ENCODE assay signal across 8 cellular contexts in the genomic region with DNA sequence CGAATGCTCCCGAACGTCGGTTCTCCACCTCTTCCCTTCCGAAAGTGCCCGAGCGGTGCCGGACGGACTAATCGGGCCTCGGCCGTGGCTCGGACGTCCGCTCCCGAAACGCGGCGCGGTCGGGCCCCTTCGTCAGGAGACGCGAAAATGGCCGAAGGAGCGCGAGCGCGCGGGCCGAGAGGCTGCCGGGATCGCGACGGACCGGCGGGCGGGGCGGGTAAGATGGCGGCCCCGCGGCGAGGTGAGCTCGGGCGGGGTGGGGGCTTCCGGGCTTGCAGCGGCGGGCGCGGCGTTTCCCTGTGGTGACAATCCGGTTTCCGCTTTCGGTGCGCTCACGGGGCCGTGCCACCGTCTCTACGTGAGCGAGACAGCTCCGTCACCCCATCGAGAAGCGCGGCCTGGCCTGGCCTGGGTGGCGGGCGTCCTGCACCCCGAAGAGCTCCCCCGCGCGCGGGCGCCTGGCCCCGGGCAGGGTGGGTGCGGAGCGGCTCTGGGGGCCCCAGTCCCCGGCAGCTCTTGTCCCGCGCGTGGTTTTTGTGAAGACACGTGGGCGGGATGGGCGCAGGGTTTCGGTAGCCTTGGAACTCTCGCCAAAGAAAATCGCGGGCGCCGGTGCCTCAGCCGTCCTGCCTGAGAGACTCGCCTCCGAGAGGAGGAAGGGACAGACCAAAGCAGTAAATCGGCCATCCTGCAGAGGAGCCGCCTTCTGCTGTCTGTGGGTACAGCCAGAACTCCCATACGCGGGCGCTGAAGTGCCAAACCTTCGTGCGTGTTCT. TPM values are rescaled to one million over a fixed set of nuclear protein-coding genes. Genes with fewer than 3 reads are reported as not detected.
A peak's percentile ranks its signal among the peaks of the same experiment; 100 is the strongest.
DNase-seq lines count a peak whose midpoint lies in the region; ATAC-seq and TF ChIP-seq lines count a peak whose summit lies in the region.

A gene (plus strand): TSS at position 211 of the 776 bp plus-strand sequence. CDS start 12 bp downstream, at position 223.

- H3K9me3 Mint-ChIP-seq in natural killer cell treated with Interleukin-12 subunit alpha and Interleukin-12 subunit beta and Interleukin-15 and Interleukin-18, amount 100 ng/mL, for 72 hours, result no peaks in the 10 kb centered on the region

- H2AFZ ChIP-seq in DND-41 (ENCODE audit: low read depth, low read length) (peak within 1 kb of the TSS; percentile 96), GM23248 (peak within 1 kb of the TSS; percentile 74)

- H3K27me3 Mint-ChIP-seq in natural killer cell treated with Interleukin-12 subunit alpha and Interleukin-12 subunit beta and Interleukin-15 and Interleukin-18, amount 100 ng/mL, for 72 hours, result no peaks in the 10 kb centered on the region

- WGBS in GM23248 (ENCODE audit: low coverage in 1 of 2, low lambda C conversion rate in 2 of 2, missing lambda C conversion rate in 2 of 2), 2 experiments, result 1% methylated on average over 68 to 98 of the region's 98 CpGs

- H3K9me3 ChIP-seq in DND-41 (ENCODE audit: insufficient read depth, low read length, severe bottlenecking), result no peaks in the 10 kb centered on the region
- no peaks in the 10 kb centered on the region for H3K9me3 ChIP-seq in GM23248 (ENCODE audit: low read depth)

- TF ChIP-seq CTCF in DND-41 (IDR thresholded peaks at IDR 0.05; ENCODE audit: borderline replicate concordance, extremely low read depth, low read length, poor library complexity, severe bottlenecking) (no peak), fibroblast of pulmonary artery (IDR thresholded peaks at IDR 0.05; ENCODE audit: low read length, missing control alignments) (no peak)

- H3K4me1 ChIP-seq in DND-41 (ENCODE audit: insufficient read depth, low read length) (peaks cover 46% of the 10 kb centered on the region), GM23248 (ENCODE audit: insufficient read depth) (peaks cover 31% of the 10 kb centered on the region)

- H3K36me3 ChIP-seq in DND-41 (ENCODE audit: insufficient read depth, low read length), result peaks cover 24% of the 10 kb centered on the region
- H3K36me3 ChIP-seq in GM23248 (ENCODE audit: low read depth), result no peaks in the 10 kb centered on the region

- peak within 1 kb of the TSS; percentile 93 for H3K9ac ChIP-seq in DND-41 (ENCODE audit: low read depth, low read length)
- H3K9ac ChIP-seq in GM23248, result peak within 1 kb of the TSS; percentile 96

- no peaks in the 10 kb centered on the region for H3K9me2 ChIP-seq in GM23248 (ENCODE audit: insufficient read depth)

- H3K4me3 ChIP-seq in DND-41 (ENCODE audit: low read depth in 1 of 2, low read length in 2 of 2) (peak within 1 kb of the TSS; percentile 95 to 96), GM23248 (peak within 1 kb of the TSS; percentile 84), fibroblast of pulmonary artery (replicated peaks; ENCODE audit: low read depth, low read length) (peak within 1 kb of the TSS; percentile 63)

- H4K20me1 ChIP-seq in DND-41 (ENCODE audit: insufficient read depth, low read length) (peaks cover 29% of the 10 kb centered on the region), GM23248 (ENCODE audit: insufficient read depth) (no peaks in the 10 kb centered on the region)

- H3F3A ChIP-seq in GM23248 (ENCODE audit: insufficient read depth), result peaks cover 25% of the 10 kb centered on the region

- peak within 1 kb of the TSS; percentile 97 for H3K27ac ChIP-seq in DND-41 (ENCODE audit: low read length)
- peak within 1 kb of the TSS; percentile 94 for H3K27ac ChIP-seq in GM23248

- DNase-seq in DND-41 (peak; percentile 98), GM23248 (peak; percentile 100), LHCN-M2 (ENCODE audit: low read depth) (peak; percentile 97), RPMI8226 (peak; percentile 96), fibroblast of pulmonary artery (ENCODE audit: low read depth) (peak; percentile 98)
- peak; percentile 95 for DNase-seq in activated T-helper 9 cell treated with anti-CD3 and anti-CD28 coated beads, Interleukin-2, amount 50 U/mL, for 16 hours (ENCODE audit: low read depth)
- DNase-seq in natural killer cell treated with Interleukin-12 subunit alpha and Interleukin-12 subunit beta and Interleukin-15 and Interleukin-18, amount 100 ng/mL, for 72 hours (ENCODE audit: low spot score), result peak; percentile 98
- peak; percentile 99 for DNase-seq in stimulated activated naive CD8-positive, alpha-beta T cell treated with anti-CD3 and anti-CD28 coated beads, Interleukin-15, Interleukin-2, amounts not matched to agents 100 U/mL and 50 U/mL, for 24 hours

- ATAC-seq in DND-41 (ENCODE audit: insufficient read depth, low read depth), result peak; percentile 76
- peak; percentile 86 to 90 for ATAC-seq in natural killer cell treated with Interleukin-12 subunit alpha and Interleukin-12 subunit beta and Interleukin-15 and Interleukin-18, amount 100 ng/mL, for 72 hours
- ATAC-seq in stimulated activated naive CD8-positive, alpha-beta T cell treated with anti-CD3 and anti-CD28 coated beads, Interleukin-15, Interleukin-2, amounts not matched to agents 100 U/mL and 50 U/mL, for 24 hours, result peak; percentile 78

- H3K36me3 Mint-ChIP-seq in natural killer cell treated with Interleukin-12 subunit alpha and Interleukin-12 subunit beta and Interleukin-15 and Interleukin-18, amount 100 ng/mL, for 72 hours, result no peaks in the 10 kb centered on the region

- H3K4me1 Mint-ChIP-seq in natural killer cell treated with Interleukin-12 subunit alpha and Interleukin-12 subunit beta and Interleukin-15 and Interleukin-18, amount 100 ng/mL, for 72 hours (ENCODE audit: low read depth in 2 of 2), result peaks cover 27 to 30% of the 10 kb centered on the region in 2 donors

- H3K4me3 Mint-ChIP-seq in natural killer cell treated with Interleukin-12 subunit alpha and Interleukin-12 subunit beta and Interleukin-15 and Interleukin-18, amount 100 ng/mL, for 72 hours, result peak within 1 kb of the TSS; percentile 87

- H3K4me2 ChIP-seq in DND-41 (ENCODE audit: insufficient read depth, low read length) (peak within 1 kb of the TSS; percentile 97), GM23248 (ENCODE audit: unreplicated experiment) (peak within 1 kb of the TSS; percentile 87)

- H3K27me3 ChIP-seq in DND-41 (ENCODE audit: insufficient read depth, low read length, poor library complexity) (no peaks in the 10 kb centered on the region), GM23248 (replicated peaks; ENCODE audit: insufficient read depth) (no peaks in the 10 kb centered on the region)

- H3K79me2 ChIP-seq in DND-41 (ENCODE audit: insufficient read depth, low read length), result peaks cover 72% of the 10 kb centered on the region
- peaks cover 68% of the 10 kb centered on the region for H3K79me2 ChIP-seq in GM23248 (ENCODE audit: insufficient read depth)

- in situ Hi-C loops in GM23248 (cut with MboI), result no loop called here

- H3K27ac Mint-ChIP-seq in natural killer cell treated with Interleukin-12 subunit alpha and Interleukin-12 subunit beta and Interleukin-15 and Interleukin-18, amount 100 ng/mL, for 72 hours, result peak within 1 kb of the TSS; percentile 90 to 95

RNA-seq across cellular contexts. Expression of the gene that starts here (rescaled TPM):
- total RNA-seq in GM23248 (2014; rRNA removed; shearing (Covaris generic)), result 27.0 and 37.3 TPM in 2 replicates
- polyA plus RNA-seq in GM23248 (2016; fragmentation: Nextera tagmentation; extraction: Ambion mirVana), result 47.9 and 50.1 TPM in 2 replicates
- 26.2 and 30.3 TPM in 2 replicates for total RNA-seq in LHCN-M2 (2014; rRNA removed)
- polyA plus RNA-seq in LHCN-M2 (2012), result 22.2 TPM
- 10 to 100 TPM; 15.3 to 20.3 TPM for total RNA-seq in natural killer cell treated with Interleukin-12 subunit alpha and Interleukin-12 subunit beta and Interleukin-15 and Interleukin-18, amount 100 ng/mL, for 72 hours

Comparison
In these comparisons a context has a peak if more than half of its experiments do, and no peak if none do; other contexts are left out.
1. Peak in every context shown above with its lines: DNase-seq, ATAC-seq, H3K4me3 ChIP-seq and H3K27ac ChIP-seq.